Comparison of ENCODE assay signal across 1 cellular context in the genomic region with DNA sequence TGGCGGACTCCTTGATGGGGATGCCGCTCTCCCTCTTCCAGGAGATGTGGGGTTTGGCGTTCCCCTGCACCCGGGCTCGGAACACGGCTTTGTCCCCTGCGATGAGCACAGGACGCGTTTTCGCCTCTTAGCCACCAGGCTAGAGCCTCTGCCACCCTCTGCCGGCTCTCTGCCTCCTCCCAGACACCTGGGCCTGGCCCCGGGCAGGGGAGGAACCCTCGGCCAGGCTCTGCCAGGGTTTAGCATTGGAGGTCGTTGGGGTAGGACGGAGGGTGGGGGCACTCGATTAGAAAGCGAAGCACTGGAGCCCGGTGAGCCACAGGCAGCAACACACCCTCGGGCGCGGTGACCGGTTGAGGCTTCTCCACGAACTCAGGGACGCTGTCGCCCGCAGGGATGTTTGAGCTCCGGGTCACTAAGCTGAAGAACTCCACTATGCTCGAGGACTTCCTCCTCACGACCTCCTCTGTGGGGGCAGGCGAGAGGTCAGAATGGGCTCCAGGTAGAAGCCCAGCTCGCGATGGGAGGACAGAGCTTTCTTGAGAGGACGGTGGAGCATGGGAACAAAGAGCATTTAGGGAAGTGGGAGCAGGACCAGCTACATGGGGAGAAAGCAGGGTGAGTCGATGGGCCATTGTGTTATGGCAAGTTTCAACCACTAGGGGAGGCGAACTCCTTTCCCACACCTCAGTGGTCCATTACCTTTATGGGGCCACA.
TF ChIP-seq lines count a peak whose summit lies in the region.

No MANE protein-coding gene starts in this region.

TF ChIP-seq in GM12878, 131 proteins besides CTCF, POLR2A, EP300 and RAD21:
- TF ChIP-seq EED (IDR thresholded peaks at IDR 0.05; ENCODE audit: low read depth) (peak; percentile 33; the same call in 1 of the 2 replicates), BCL11A (IDR thresholded peaks at IDR 0.05; ENCODE audit: low read depth, low read length) (no peak), IRF4 (IDR thresholded peaks at IDR 0.05; ENCODE audit: low read depth, low read length) (peak; percentile 76; the same call in 1 of the 2 replicates), PBX3 (IDR thresholded peaks at IDR 0.05; ENCODE audit: insufficient replicate concordance, low read depth, low read length) (no peak), MEF2A (IDR thresholded peaks at IDR 0.05; ENCODE audit: insufficient read depth, low read depth, low read length) (no peak), HDAC2 (IDR thresholded peaks at IDR 0.05) (no peak), MYB (IDR thresholded peaks at IDR 0.05; ENCODE audit: borderline replicate concordance, low read depth, low read length) (no peak), SMC3 (IDR thresholded peaks at IDR 0.05; ENCODE audit: borderline replicate concordance, low read length) (peak; percentile 26; the same call in 1 of the 2 replicates), JUND (IDR thresholded peaks at IDR 0.05; ENCODE audit: low read depth, low read length) (no peak), MTA3 (IDR thresholded peaks at IDR 0.05; ENCODE audit: borderline replicate concordance, low read length) (no peak), IKZF2 (IDR thresholded peaks at IDR 0.05) (peak in 1 of 2 experiments; percentile 18; a peak in 2 of 4 replicates), TAF1 (IDR thresholded peaks at IDR 0.05; ENCODE audit: borderline replicate concordance, low read depth, low read length) (no peak), YY1 (IDR thresholded peaks at IDR 0.05; ENCODE audit: low read depth, low read length) (0 out of 2 replicates have a peak, but pooled peaks have one; percentile 37), NR2F1 (conservative IDR thresholded peaks at IDR 0.05) (0 out of 2 replicates have a peak, but pooled peaks have one; percentile 14), GATAD2B (conservative IDR thresholded peaks at IDR 0.05; ENCODE audit: low read depth) (0 out of 2 replicates have a peak, but pooled peaks have one; percentile 41), MAX (IDR thresholded peaks at IDR 0.05; ENCODE audit: low read depth, low read length) (no peak), IKZF1 (conservative IDR thresholded peaks at IDR 0.05) (peak; percentile 44; the same call in 1 of the 2 replicates), RUNX3 (IDR thresholded peaks at IDR 0.05; ENCODE audit: low read length) (peak; percentile 51; the same call in 1 of the 2 replicates), SPI1 (IDR thresholded peaks at IDR 0.05; ENCODE audit: borderline replicate concordance, insufficient read depth, low read depth, low read length) (peak; percentile 88), TARDBP (IDR thresholded peaks at IDR 0.05; ENCODE audit: borderline replicate concordance) (no peak), POLR2AphosphoS2 (IDR thresholded peaks at IDR 0.05; ENCODE audit: low read depth, low read length) (no peak)
- TF ChIP-seq, protein P1, sequence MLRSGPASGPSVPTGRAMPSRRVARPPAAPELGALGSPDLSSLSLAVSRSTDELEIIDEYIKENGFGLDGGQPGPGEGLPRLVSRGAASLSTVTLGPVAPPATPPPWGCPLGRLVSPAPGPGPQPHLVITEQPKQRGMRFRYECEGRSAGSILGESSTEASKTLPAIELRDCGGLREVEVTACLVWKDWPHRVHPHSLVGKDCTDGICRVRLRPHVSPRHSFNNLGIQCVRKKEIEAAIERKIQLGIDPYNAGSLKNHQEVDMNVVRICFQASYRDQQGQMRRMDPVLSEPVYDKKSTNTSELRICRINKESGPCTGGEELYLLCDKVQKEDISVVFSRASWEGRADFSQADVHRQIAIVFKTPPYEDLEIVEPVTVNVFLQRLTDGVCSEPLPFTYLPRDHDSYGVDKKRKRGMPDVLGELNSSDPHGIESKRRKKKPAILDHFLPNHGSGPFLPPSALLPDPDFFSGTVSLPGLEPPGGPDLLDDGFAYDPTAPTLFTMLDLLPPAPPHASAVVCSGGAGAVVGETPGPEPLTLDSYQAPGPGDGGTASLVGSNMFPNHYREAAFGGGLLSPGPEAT (IDR thresholded peaks at IDR 0.05; ENCODE audit: low read depth): no peak
- TF ChIP-seq, protein P2, sequence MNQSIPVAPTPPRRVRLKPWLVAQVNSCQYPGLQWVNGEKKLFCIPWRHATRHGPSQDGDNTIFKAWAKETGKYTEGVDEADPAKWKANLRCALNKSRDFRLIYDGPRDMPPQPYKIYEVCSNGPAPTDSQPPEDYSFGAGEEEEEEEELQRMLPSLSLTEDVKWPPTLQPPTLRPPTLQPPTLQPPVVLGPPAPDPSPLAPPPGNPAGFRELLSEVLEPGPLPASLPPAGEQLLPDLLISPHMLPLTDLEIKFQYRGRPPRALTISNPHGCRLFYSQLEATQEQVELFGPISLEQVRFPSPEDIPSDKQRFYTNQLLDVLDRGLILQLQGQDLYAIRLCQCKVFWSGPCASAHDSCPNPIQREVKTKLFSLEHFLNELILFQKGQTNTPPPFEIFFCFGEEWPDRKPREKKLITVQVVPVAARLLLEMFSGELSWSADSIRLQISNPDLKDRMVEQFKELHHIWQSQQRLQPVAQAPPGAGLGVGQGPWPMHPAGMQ (IDR thresholded peaks at IDR 0.05; ENCODE audit: borderline replicate concordance): no peak
- TF ChIP-seq, protein P3, sequence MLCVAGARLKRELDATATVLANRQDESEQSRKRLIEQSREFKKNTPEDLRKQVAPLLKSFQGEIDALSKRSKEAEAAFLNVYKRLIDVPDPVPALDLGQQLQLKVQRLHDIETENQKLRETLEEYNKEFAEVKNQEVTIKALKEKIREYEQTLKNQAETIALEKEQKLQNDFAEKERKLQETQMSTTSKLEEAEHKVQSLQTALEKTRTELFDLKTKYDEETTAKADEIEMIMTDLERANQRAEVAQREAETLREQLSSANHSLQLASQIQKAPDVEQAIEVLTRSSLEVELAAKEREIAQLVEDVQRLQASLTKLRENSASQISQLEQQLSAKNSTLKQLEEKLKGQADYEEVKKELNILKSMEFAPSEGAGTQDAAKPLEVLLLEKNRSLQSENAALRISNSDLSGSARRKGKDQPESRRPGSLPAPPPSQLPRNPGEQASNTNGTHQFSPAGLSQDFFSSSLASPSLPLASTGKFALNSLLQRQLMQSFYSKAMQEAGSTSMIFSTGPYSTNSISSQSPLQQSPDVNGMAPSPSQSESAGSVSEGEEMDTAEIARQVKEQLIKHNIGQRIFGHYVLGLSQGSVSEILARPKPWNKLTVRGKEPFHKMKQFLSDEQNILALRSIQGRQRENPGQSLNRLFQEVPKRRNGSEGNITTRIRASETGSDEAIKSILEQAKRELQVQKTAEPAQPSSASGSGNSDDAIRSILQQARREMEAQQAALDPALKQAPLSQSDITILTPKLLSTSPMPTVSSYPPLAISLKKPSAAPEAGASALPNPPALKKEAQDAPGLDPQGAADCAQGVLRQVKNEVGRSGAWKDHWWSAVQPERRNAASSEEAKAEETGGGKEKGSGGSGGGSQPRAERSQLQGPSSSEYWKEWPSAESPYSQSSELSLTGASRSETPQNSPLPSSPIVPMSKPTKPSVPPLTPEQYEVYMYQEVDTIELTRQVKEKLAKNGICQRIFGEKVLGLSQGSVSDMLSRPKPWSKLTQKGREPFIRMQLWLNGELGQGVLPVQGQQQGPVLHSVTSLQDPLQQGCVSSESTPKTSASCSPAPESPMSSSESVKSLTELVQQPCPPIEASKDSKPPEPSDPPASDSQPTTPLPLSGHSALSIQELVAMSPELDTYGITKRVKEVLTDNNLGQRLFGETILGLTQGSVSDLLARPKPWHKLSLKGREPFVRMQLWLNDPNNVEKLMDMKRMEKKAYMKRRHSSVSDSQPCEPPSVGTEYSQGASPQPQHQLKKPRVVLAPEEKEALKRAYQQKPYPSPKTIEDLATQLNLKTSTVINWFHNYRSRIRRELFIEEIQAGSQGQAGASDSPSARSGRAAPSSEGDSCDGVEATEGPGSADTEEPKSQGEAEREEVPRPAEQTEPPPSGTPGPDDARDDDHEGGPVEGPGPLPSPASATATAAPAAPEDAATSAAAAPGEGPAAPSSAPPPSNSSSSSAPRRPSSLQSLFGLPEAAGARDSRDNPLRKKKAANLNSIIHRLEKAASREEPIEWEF (IDR thresholded peaks at IDR 0.05; ENCODE audit: insufficient replicate concordance, low read depth, low read length): no peak
- TF ChIP-seq, protein P4, sequence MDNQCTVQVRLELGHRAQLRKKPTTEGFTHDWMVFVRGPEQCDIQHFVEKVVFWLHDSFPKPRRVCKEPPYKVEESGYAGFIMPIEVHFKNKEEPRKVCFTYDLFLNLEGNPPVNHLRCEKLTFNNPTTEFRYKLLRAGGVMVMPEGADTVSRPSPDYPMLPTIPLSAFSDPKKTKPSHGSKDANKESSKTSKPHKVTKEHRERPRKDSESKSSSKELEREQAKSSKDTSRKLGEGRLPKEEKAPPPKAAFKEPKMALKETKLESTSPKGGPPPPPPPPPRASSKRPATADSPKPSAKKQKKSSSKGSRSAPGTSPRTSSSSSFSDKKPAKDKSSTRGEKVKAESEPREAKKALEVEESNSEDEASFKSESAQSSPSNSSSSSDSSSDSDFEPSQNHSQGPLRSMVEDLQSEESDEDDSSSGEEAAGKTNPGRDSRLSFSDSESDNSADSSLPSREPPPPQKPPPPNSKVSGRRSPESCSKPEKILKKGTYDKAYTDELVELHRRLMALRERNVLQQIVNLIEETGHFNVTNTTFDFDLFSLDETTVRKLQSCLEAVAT (IDR thresholded peaks at IDR 0.05): peak; percentile 64; the same call in 1 of the 2 replicates
TF ChIP-seq in GM12878: peak in this region for 11.
